ENCODE assay signal across 29 cellular contexts in the genomic region with DNA sequence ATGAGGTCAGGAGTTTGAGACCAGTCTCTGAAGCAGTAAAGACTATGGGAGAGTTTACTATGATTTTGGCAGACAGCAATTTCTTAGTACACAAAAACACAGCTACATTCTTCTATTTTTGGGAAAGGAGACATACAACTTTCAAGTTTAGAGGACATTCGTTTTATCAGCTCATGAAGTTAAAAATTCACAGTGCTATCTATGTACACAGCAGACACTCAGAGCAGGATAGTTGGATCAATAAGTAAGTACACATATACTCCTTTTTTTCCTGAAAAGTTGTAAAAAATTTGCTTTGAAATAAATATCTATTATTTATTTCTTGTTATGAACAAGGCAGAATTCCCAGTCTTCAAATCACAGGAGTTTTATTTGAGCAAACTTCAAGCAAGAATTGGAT.
"Had no signal": no experiment of that assay in that cellular context is flagged by ENCODE, and none has a peak within 500 bp of the region (broad histone marks: within the 10 kb centered on the region; RNA-seq: fewer than 3 reads in every experiment).

No MANE protein-coding gene starts in this region.

- H3K27ac Mint-ChIP-seq: activated CD4-positive, alpha-beta memory T cell treated with anti-CD3 and anti-CD28 coated beads, Interleukin-2, amount 10 ng/mL, durations not matched to agents 7 days and 5 days; activated CD4-positive, alpha-beta T cell treated with anti-CD3 and anti-CD28 coated beads, Interleukin-2, amount 10 ng/mL, durations not matched to agents 7 days and 5 days; activated naive CD8-positive, alpha-beta T cell; activated T-helper 17 cell treated with anti-CD3 and anti-CD28 coated beads, Interleukin-2, amount 50 U/mL, for 72 hours; dendritic cell treated with granulocyte-macrophage colony-stimulating factor and Interleukin-4, amounts not matched to agents 40 ng/mL and 50 ng/mL, for 4 days; effector memory CD8-positive, alpha-beta T cell; T-helper 17 cell; T-helper 2 cell treated with Interferon-gamma antibody and Interleukin-4, amounts not matched to agents 5 μg/mL and 100 μg/mL, for 36 hours; WTC11 had no signal

- H3K4me1 Mint-ChIP-seq: activated CD4-positive, alpha-beta memory T cell treated with anti-CD3 and anti-CD28 coated beads, Interleukin-2, amount 10 ng/mL, durations not matched to agents 7 days and 5 days; activated CD4-positive, alpha-beta T cell treated with anti-CD3 and anti-CD28 coated beads, Interleukin-2, amount 10 ng/mL, durations not matched to agents 7 days and 5 days; activated T-helper 17 cell treated with anti-CD3 and anti-CD28 coated beads, Interleukin-2, amount 50 U/mL, for 72 hours; central memory CD8-positive, alpha-beta T cell had no signal

- H3K9me3 Mint-ChIP-seq: activated CD4-positive, alpha-beta memory T cell treated with anti-CD3 and anti-CD28 coated beads, Interleukin-2, amount 10 ng/mL, durations not matched to agents 7 days and 5 days; activated CD4-positive, alpha-beta T cell treated with anti-CD3 and anti-CD28 coated beads, Interleukin-2, amount 10 ng/mL, durations not matched to agents 7 days and 5 days; activated T-cell treated with anti-CD3 and anti-CD28 coated beads, Interleukin-2, amount 50 U/mL, for 4 hours; activated T-helper 17 cell treated with anti-CD3 and anti-CD28 coated beads, Interleukin-2, amount 50 U/mL, for 72 hours; central memory CD8-positive, alpha-beta T cell; dendritic cell treated with granulocyte-macrophage colony-stimulating factor and Interleukin-4, amounts not matched to agents 40 ng/mL and 50 ng/mL, for 4 days; effector memory CD8-positive, alpha-beta T cell; T-helper 2 cell treated with Interferon-gamma antibody and Interleukin-4, amounts not matched to agents 5 μg/mL and 100 μg/mL, for 36 hours had no signal

- H3K36me3 Mint-ChIP-seq: activated naive CD8-positive, alpha-beta T cell; WTC11 had no signal

- ATAC-seq: activated T-cell treated with anti-CD3 and anti-CD28 coated beads, Interleukin-2, amount 50 U/mL, for 4 hours; activated T-helper 17 cell treated with anti-CD3 and anti-CD28 coated beads, Interleukin-2, amount 50 U/mL, for 72 hours; effector memory CD8-positive, alpha-beta T cell; esophagus mucosa; T-helper 17 cell had no signal

- H3K27me3 ChIP-seq: brain microvascular endothelial cell, dorsolateral prefrontal cortex had no signal

- DNase-seq: activated CD4-positive, alpha-beta memory T cell treated with anti-CD3 and anti-CD28 coated beads, Interleukin-2, amount 10 ng/mL, durations not matched to agents 7 days and 5 days; activated CD4-positive, alpha-beta T cell treated with anti-CD3 and anti-CD28 coated beads for 1 hour; activated CD4-positive, alpha-beta T cell treated with anti-CD3 and anti-CD28 coated beads for 4 hours; activated CD4-positive, alpha-beta T cell treated with anti-CD3 and anti-CD28 coated beads, Interleukin-2, amount 10 ng/mL, durations not matched to agents 7 days and 5 days; activated CD4-positive, alpha-beta T cell treated with anti-CD3 and anti-CD28 coated beads, Interleukin-2, amount 50 U/mL, for 4 hours; activated effector memory CD4-positive, alpha-beta T cell treated with Interleukin-2 at 50 U/mL for 16 hours; activated gamma-delta T cell treated with Interleukin-2 at 50 U/mL for 16 hours; activated naive CD4-positive, alpha-beta T cell treated with anti-CD3 and anti-CD28 coated beads, Interleukin-2, amount 50 U/mL, for 16 hours; activated naive CD4-positive, alpha-beta T cell treated with Interleukin-2 at 50 U/mL for 16 hours; activated T-cell treated with anti-CD3 and anti-CD28 coated beads, Interleukin-2, amount 50 U/mL, for 4 hours; amniotic stem cell; anterior cingulate cortex; brain microvascular endothelial cell; dorsolateral prefrontal cortex; effector CD4-positive, alpha-beta T cell; effector memory CD8-positive, alpha-beta T cell; foreskin fibroblast; head of caudate nucleus; T-helper 1 cell; T-helper 17 cell; T1000 had no signal

- H3K4me3 Mint-ChIP-seq: activated CD4-positive, alpha-beta memory T cell treated with anti-CD3 and anti-CD28 coated beads, Interleukin-2, amount 10 ng/mL, durations not matched to agents 7 days and 5 days; activated CD4-positive, alpha-beta T cell treated with anti-CD3 and anti-CD28 coated beads, Interleukin-2, amount 10 ng/mL, durations not matched to agents 7 days and 5 days; activated naive CD8-positive, alpha-beta T cell; activated T-cell treated with anti-CD3 and anti-CD28 coated beads, Interleukin-2, amount 50 U/mL, for 4 hours; activated T-helper 17 cell treated with anti-CD3 and anti-CD28 coated beads, Interleukin-2, amount 50 U/mL, for 72 hours; central memory CD8-positive, alpha-beta T cell; dendritic cell treated with granulocyte-macrophage colony-stimulating factor and Interleukin-4, amounts not matched to agents 40 ng/mL and 50 ng/mL, for 4 days; effector memory CD8-positive, alpha-beta T cell; T-helper 17 cell; T-helper 2 cell treated with Interferon-gamma antibody and Interleukin-4, amounts not matched to agents 5 μg/mL and 100 μg/mL, for 36 hours; WTC11 had no signal

- H3K27me3 Mint-ChIP-seq: activated CD4-positive, alpha-beta memory T cell treated with anti-CD3 and anti-CD28 coated beads, Interleukin-2, amount 10 ng/mL, durations not matched to agents 7 days and 5 days; activated naive CD8-positive, alpha-beta T cell; central memory CD8-positive, alpha-beta T cell; dendritic cell treated with granulocyte-macrophage colony-stimulating factor and Interleukin-4, amounts not matched to agents 40 ng/mL and 50 ng/mL, for 4 days; effector memory CD8-positive, alpha-beta T cell had no signal

- H3K4me3 ChIP-seq: coronary artery, dorsolateral prefrontal cortex had no signal

- H3K36me3 ChIP-seq: brain microvascular endothelial cell had no signal

- H3K27ac ChIP-seq: brain microvascular endothelial cell, coronary artery, dorsolateral prefrontal cortex had no signal
